7 cellular contexts compared by ENCODE assay signal in genomic region chr16:22192261-22193133, GRCh38. TPM values are rescaled to one million over a fixed set of nuclear protein-coding genes. Genes with fewer than 3 reads are reported as not detected.
DNase-seq lines count a peak whose midpoint lies in the region; ATAC-seq, FAIRE-seq and TF ChIP-seq lines count a peak whose summit lies in the region.

No MANE protein-coding gene starts in this region.

- H3K79me2 ChIP-seq in hepatocyte, result no peaks in the 10 kb centered on the region

- H2AFZ ChIP-seq in IMR-90 (replicated peaks; ENCODE audit: low read length, poor library complexity) (peak overlapping the region; percentile 90), hepatocyte (peak overlapping the region; percentile 58)

- intact Hi-C loops in IMR-90 (cut with micrococcal nuclease) (loop anchor here (1.0 kb wide), 1 partner anchor 105 kb away; the partner anchor contains the start of gene POLR3E), gastrocnemius medialis (cut with DNase I; ENCODE audit: low total_unique reads) (loop anchor here (5.0 to 10.0 kb wide), 2 partner anchors 182 to 1290 kb away; partner anchors contain the start of genes CDR2, DCUN1D3 and LYRM1)

- CTCF ChIA-PET in IMR-90 (lab: Yijun Ruan, JAX), result interaction anchor here (1.3 to 1.5 kb wide), 3 partner anchors 108 to 191 kb away, joined by 3 to 5 read pairs (median 5); no protein-coding TSS in a partner anchor

- DNase-seq in GM18507 (ENCODE audit: extremely low spot score, insufficient read length, low read depth) (no peak), IMR-90 (peak; percentile 91), T follicular helper cell (ENCODE audit: low read depth) (peak; percentile 75), amniotic epithelial cell (ENCODE audit: low read depth) (peak; percentile 91), hepatocyte (ENCODE audit: low spot score) (peak; percentile 79), gastrocnemius medialis (peak; percentile 84 to 91), NCI-H1436 (lab: John Stamatoyannopoulos, UW) (no peak)

- BruUV-seq in IMR-90 (replicated peaks; lab: Mats Ljungman, UMichigan), result no TSS peak

- in situ Hi-C loops in IMR-90 (cut with MboI; ENCODE audit: low sequenced_read_pairs) (no loop called here), gastrocnemius medialis (cut with MboI; ENCODE audit: low sequenced_read_pairs in 4 of 4) (loop anchor here in 1 of 4 donors (10.0 to 25.0 kb wide), 2 partner anchors 1030 to 1288 kb away; partner anchors contain the start of genes DCUN1D3, DNAH3, LDAF1 and LYRM1)

- peak overlapping the region; percentile 33; the same call in 1 of the 2 replicates for H2AK5ac ChIP-seq in IMR-90 (ENCODE audit: low read depth, low read length)

- peak overlapping the region; percentile 78 for H3K14ac ChIP-seq in IMR-90 (replicated peaks; ENCODE audit: low read depth, low read length)

- WGBS in IMR-90 (ENCODE audit: extremely low coverage in 2 of 2, insufficient read length in 1 of 2), 2 experiments, result 11% methylated on average over 8 of the region's 16 CpGs; no CpG with 5 or more reads in 1 of the 2 experiments
- 64% methylated on average over 16 of the region's 16 CpGs for WGBS in hepatocyte (ENCODE audit: low lambda C conversion rate, missing lambda C conversion rate)

- no peaks in the 10 kb centered on the region for H3K9me2 ChIP-seq in hepatocyte (replicated peaks; ENCODE audit: insufficient read depth)

- no peak for TF ChIP-seq RAD21 in IMR-90 (IDR thresholded peaks at IDR 0.05; ENCODE audit: low read length)

- peak overlapping the region; percentile 27; the same call in 1 of the 2 replicates for H2BK20ac ChIP-seq in IMR-90 (ENCODE audit: low read depth, low read length)

- H4K91ac ChIP-seq in IMR-90 (ENCODE audit: insufficient read depth, low read depth, low read length), result peak overlapping the region; percentile 82

- peak overlapping the region; percentile 28; the same call in 1 of the 2 replicates for H3K4me3 ChIP-seq in IMR-90 (ENCODE audit: insufficient read depth, low read depth, low read length)
- peak overlapping the region; percentile 33 for H3K4me3 ChIP-seq in hepatocyte
- H3K4me3 ChIP-seq in gastrocnemius medialis, result peak overlapping the region; percentile 53 to 73 (median 62)

- H3K56ac ChIP-seq in IMR-90 (ENCODE audit: extremely low read depth, insufficient read depth, low read length), result peak overlapping the region; percentile 39; the same call in 1 of the 2 replicates

- H3K36me3 ChIP-seq in IMR-90 (ENCODE audit: control insufficient read depth, insufficient read depth, low read length) (no peaks in the 10 kb centered on the region), hepatocyte (replicated peaks; ENCODE audit: insufficient read depth, low read depth) (no peaks in the 10 kb centered on the region), gastrocnemius medialis (no peaks in the 10 kb centered on the region)

- peak overlapping the region; percentile 53 for H2AK9ac ChIP-seq in IMR-90 (replicated peaks; ENCODE audit: low read depth, low read length, poor library complexity)

- H3K4me2 ChIP-seq in IMR-90 (ENCODE audit: low read depth, low read length) (peak overlapping the region; percentile 64), hepatocyte (peak overlapping the region; percentile 82)

- peak overlapping the region; percentile 20 for H4K5ac ChIP-seq in IMR-90 (ENCODE audit: low read depth, low read length)

- peak overlapping the region; percentile 22; the same call in 1 of the 2 replicates for H3K18ac ChIP-seq in IMR-90 (ENCODE audit: low read depth, low read length)

- H3K27ac ChIP-seq in IMR-90 (ENCODE audit: insufficient read depth, low read length) (peak overlapping the region; percentile 18), hepatocyte (peak overlapping the region; percentile 98), gastrocnemius medialis (peak overlapping the region; percentile 89 to 98 (median 97))

- H2BK15ac ChIP-seq in IMR-90 (ENCODE audit: low read depth, low read length), result peak overlapping the region; percentile 5; the same call in 1 of the 3 replicates

- H3K4ac ChIP-seq in IMR-90 (ENCODE audit: low read depth, low read length), result peak overlapping the region; percentile 87

- peak overlapping the region; percentile 81; the same call in 1 of the 2 replicates for H3K23ac ChIP-seq in IMR-90 (ENCODE audit: low read depth, low read length)

- H3K4me1 ChIP-seq in IMR-90 (ENCODE audit: control insufficient read depth, insufficient read depth, low read length) (peaks cover 4% of the 10 kb centered on the region; the same call in 1 of the 2 replicates), hepatocyte (ENCODE audit: insufficient read depth) (peaks cover 17% of the 10 kb centered on the region), gastrocnemius medialis (peaks cover 19 to 21% of the 10 kb centered on the region in 2 donors)

- no peaks in the 10 kb centered on the region for H3K27me3 ChIP-seq in IMR-90 (ENCODE audit: control insufficient read depth, insufficient read depth, low read length)
- H3K27me3 ChIP-seq in hepatocyte, result no peaks in the 10 kb centered on the region
- no peaks in the 10 kb centered on the region for H3K27me3 ChIP-seq in gastrocnemius medialis

- H4K8ac ChIP-seq in IMR-90 (ENCODE audit: low read depth in 2 of 2, low read length in 2 of 2), result peak overlapping the region; percentile 69 to 94

- H3K9me3 ChIP-seq in IMR-90 (ENCODE audit: control insufficient read depth, insufficient read depth, low read length), result no peaks in the 10 kb centered on the region
- H3K9me3 ChIP-seq in hepatocyte (ENCODE audit: low read depth), result no peaks in the 10 kb centered on the region
- no peaks in the 10 kb centered on the region for H3K9me3 ChIP-seq in gastrocnemius medialis

- POLR2A ChIA-PET in IMR-90 (lab: Charles Lee; ENCODE audit: unreplicated experiment), result interaction anchor here (0.6 kb wide), 1 partner anchor 14 kb away, joined by 3 read pairs; the partner anchor contains the start of gene EEF2K

- H2BK120ac ChIP-seq in IMR-90 (ENCODE audit: low read depth, low read length), result peak overlapping the region; percentile 74

- TF ChIP-seq CTCF in IMR-90 (conservative IDR thresholded peaks at IDR 0.05; ENCODE audit: low read depth, low read length) (no peak), hepatocyte (IDR thresholded peaks at IDR 0.05; ENCODE audit: poor library complexity) (no peak), gastrocnemius medialis (IDR thresholded peaks at IDR 0.05 in 4 of 5, conservative IDR thresholded peaks at IDR 0.05 in 1 of 5) (no peak)

- H3K79me1 ChIP-seq in IMR-90 (ENCODE audit: low read depth in 1 of 2, low read length in 2 of 2), result peaks cover 0 to 3% of the 10 kb centered on the region in 2 experiments; a peak in 1 of 4 replicates

- TF ChIP-seq POLR2A in IMR-90 (IDR thresholded peaks at IDR 0.05; ENCODE audit: low read depth, low read length), result no peak; the same call in none of the 2 replicates
- peak; percentile 35 to 45 for TF ChIP-seq POLR2A in gastrocnemius medialis (IDR thresholded peaks at IDR 0.05)

- H3K9me1 ChIP-seq in IMR-90 (ENCODE audit: insufficient read depth, low read length), result peaks cover 7% of the 10 kb centered on the region; the same call in 1 of the 2 replicates

- H4K20me1 ChIP-seq in IMR-90 (ENCODE audit: insufficient read depth, low read length) (no peaks in the 10 kb centered on the region), hepatocyte (ENCODE audit: insufficient read depth, poor library complexity, severe bottlenecking) (no peaks in the 10 kb centered on the region)

- H3K9ac ChIP-seq in IMR-90 (ENCODE audit: low read depth, low read length), result peak overlapping the region; percentile 51

- dilution Hi-C loops in IMR-90 (cut with HindIII; ENCODE audit: low sequenced_read_pairs, unreplicated experiment), result no loop called here

- ATAC-seq in IMR-90 (ENCODE audit: low read depth) (peak; percentile 1; the same call in 1 of the 2 replicates), gastrocnemius medialis (peak; percentile 40 to 47)

- peak; percentile 87 for FAIRE-seq in GM18507 (lab: Jason Lieb, UNC)

- peak overlapping the region; percentile 77 for H2BK5ac ChIP-seq in IMR-90 (ENCODE audit: low read depth, low read length, poor library complexity, severe bottlenecking)

TF ChIP-seq in IMR-90, 13 proteins besides CTCF, POLR2A, EP300 and RAD21:
- TF ChIP-seq MXI1 (IDR thresholded peaks at IDR 0.05; ENCODE audit: borderline replicate concordance, low read depth, low read length), result peak; percentile 40; the same call in 1 of the 2 replicates
- peak; percentile 91 for TF ChIP-seq USF2 (IDR thresholded peaks at IDR 0.05; ENCODE audit: low read depth, low read length)
- TF ChIP-seq SMC3 (IDR thresholded peaks at IDR 0.05; ENCODE audit: low read depth, low read length), result no peak
- peak; percentile 79; the same call in 1 of the 2 replicates for TF ChIP-seq MAZ (IDR thresholded peaks at IDR 0.05; ENCODE audit: borderline replicate concordance, low read depth, low read length)

RNA-seq across cellular contexts. Expression of gene EEF2K, which starts 13.6 kb away (rescaled TPM):
- total RNA-seq in IMR-90 (2012; rRNA removed) (9.7 and 10.3 TPM in 2 replicates), hepatocyte (11.0 and 15.1 TPM in 2 replicates), gastrocnemius medialis (10 to 100 TPM; 18.7 to 39.9 (median 21.2) TPM)
- polyA plus RNA-seq in IMR-90 (2012; rRNA removed) (16.5 and 19.1 TPM in 2 replicates), hepatocyte (7.9 and 8.6 TPM in 2 replicates)
- 6.2 and 9.4 TPM in 2 replicates for polyA plus RNA-seq in IMR-90 (2012; cell fraction: cytosol; rRNA removed)
- polyA plus RNA-seq in IMR-90 (2012; cell fraction: nucleus; rRNA removed; ENCODE audit: low replicate concordance), result 27.4 and 28.6 TPM in 2 replicates

RNA-seq across cellular contexts. Expression of gene SDR42E2, which starts 30.2 kb away (rescaled TPM):
- total RNA-seq in IMR-90 (2012; rRNA removed) (not detected in 2 replicates), hepatocyte (not detected in 2 replicates), gastrocnemius medialis (not detected)
- polyA plus RNA-seq in IMR-90 (2012; rRNA removed) (not detected in 2 replicates), hepatocyte (not detected in 2 replicates)
- not detected in 2 replicates for polyA plus RNA-seq in IMR-90 (2012; cell fraction: cytosol; rRNA removed)
- polyA plus RNA-seq in IMR-90 (2012; cell fraction: nucleus; rRNA removed; ENCODE audit: low replicate concordance), result not detected in 2 replicates

Comparison
In these comparisons a context has a peak if more than half of its experiments do, and no peak if none do; other contexts are left out.
1. DNase-seq: peak in IMR-90 (single experiment), T follicular helper cell (single experiment), amniotic epithelial cell (single experiment), hepatocyte (single experiment) and gastrocnemius medialis (2 of 2); none in GM18507 (single experiment) and NCI-H1436 (single experiment).
2. H3K27ac ChIP-seq: peak in every context shown above with its lines; median percentile 98 in hepatocyte; 97 in gastrocnemius medialis; 18 in IMR-90.
3. Peak in every context shown above with its lines, with median percentiles within 50 percentile points of each other: H3K4me3 ChIP-seq.